8 cellular contexts compared by ENCODE assay signal in the genomic region with DNA sequence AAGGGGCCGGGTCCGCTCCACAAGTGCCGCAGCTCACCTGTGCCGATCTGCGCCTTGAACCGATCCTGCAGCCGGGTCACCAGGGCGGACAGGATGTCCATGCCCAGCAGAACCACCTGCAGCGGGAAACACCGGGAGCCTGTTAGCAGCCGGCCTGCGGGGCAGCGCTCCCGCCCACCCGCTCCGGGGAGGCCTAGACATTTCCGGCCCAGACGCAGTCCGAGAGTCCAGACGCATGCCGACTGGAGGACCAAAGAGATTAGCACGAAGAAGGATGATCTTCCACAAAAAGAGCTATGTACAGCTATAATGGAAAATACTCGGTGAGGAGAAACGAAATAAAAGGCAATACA. TPM values are rescaled to one million over a fixed set of nuclear protein-coding genes. Genes with fewer than 3 reads are reported as not detected.
A peak's percentile ranks its signal among the peaks of the same experiment; 100 is the strongest.
DNase-seq lines count a peak whose midpoint lies in the region; ATAC-seq, FAIRE-seq and TF ChIP-seq lines count a peak whose summit lies in the region.

No MANE protein-coding gene starts in this region.

- H4K20me1 ChIP-seq in astrocyte (ENCODE audit: insufficient read depth, low read length) = peaks cover 28% of the 10 kb centered on the region

- peak overlapping the region; percentile 87 for H3K4me3 Mint-ChIP-seq in astrocyte (ENCODE audit: unreplicated experiment)

- no peaks in the 10 kb centered on the region for H3K27me3 Mint-ChIP-seq in astrocyte (ENCODE audit: low read depth, unreplicated experiment)

- DNase-seq in Ammon's horn (ENCODE audit: low spot score) (peak; percentile 80), GM18507 (ENCODE audit: extremely low spot score, insufficient read length, low read depth) (peak; percentile 50), NCI-H69 (lab: John Stamatoyannopoulos, UW) (peak; percentile 84), astrocyte (ENCODE audit: low read depth) (peak; percentile 71), pons (ENCODE audit: low spot score) (no peak)

- no peak for FAIRE-seq in GM18507 (lab: Jason Lieb, UNC)
- no peak for FAIRE-seq in astrocyte (lab: Jason Lieb, UNC)

- peak overlapping the region; percentile 100 for H3K27ac ChIP-seq in astrocyte (ENCODE audit: low read depth, low read length)
- peak overlapping the region; percentile 86 to 100 (median 99) for H3K27ac ChIP-seq in skin epidermis

- H3K36me3 ChIP-seq in astrocyte (ENCODE audit: insufficient read depth, low read length) = peaks cover 2% of the 10 kb centered on the region

- H3K4me1 Mint-ChIP-seq in astrocyte (ENCODE audit: low read depth, unreplicated experiment) = peaks cover 30% of the 10 kb centered on the region

- H3K27me3 ChIP-seq in astrocyte (ENCODE audit: insufficient read depth, low read length) = no peaks in the 10 kb centered on the region

- ATAC-seq in HG02938 (IDR thresholded peaks at IDR 0.05; ENCODE audit: unreplicated experiment) = peak; percentile 41

- H3K79me2 ChIP-seq in astrocyte (ENCODE audit: insufficient read depth, low read length) = peaks cover 48% of the 10 kb centered on the region

- peak overlapping the region; percentile 97 for H3K9ac ChIP-seq in astrocyte (ENCODE audit: low read length)

- H3K9me3 ChIP-seq in astrocyte (ENCODE audit: insufficient read depth, low read depth, low read length) = no peaks in the 10 kb centered on the region
- H3K9me3 ChIP-seq in iPS-18c (ENCODE audit: control insufficient read depth, insufficient read depth, low read length) = no peaks in the 10 kb centered on the region

- H2AFZ ChIP-seq in astrocyte (ENCODE audit: low read depth, low read length) = peak overlapping the region; percentile 66

- no peaks in the 10 kb centered on the region for H3K9me3 Mint-ChIP-seq in astrocyte (ENCODE audit: unreplicated experiment)

- H3K4me3 ChIP-seq in astrocyte (ENCODE audit: insufficient read depth, low read depth, low read length) (peak overlapping the region; percentile 86), iPS-18c (ENCODE audit: insufficient read depth, low read depth, low read length) (peak overlapping the region; percentile 59), skin epidermis (peak overlapping the region; percentile 71 to 80 (median 76))

- TF ChIP-seq CTCF in astrocyte (IDR thresholded peaks at IDR 0.05; ENCODE audit: insufficient read depth, low read depth, low read length) = no peak

- peaks cover 2% of the 10 kb centered on the region for H3K36me3 Mint-ChIP-seq in astrocyte (ENCODE audit: low read depth, unreplicated experiment)

- H3K4me2 ChIP-seq in astrocyte (ENCODE audit: low read length) = peak overlapping the region; percentile 90

- H3K4me1 ChIP-seq in astrocyte (ENCODE audit: insufficient read depth, low read length) = peaks cover 17% of the 10 kb centered on the region

- peak overlapping the region; percentile 97 for H3K27ac Mint-ChIP-seq in astrocyte (ENCODE audit: unreplicated experiment)

RNA-seq across cellular contexts. Expression of a gene that starts 0.5 kb away (rescaled TPM):
- total RNA-seq in astrocyte = not detected in 2 replicates
